1 cellular context compared by ENCODE assay signal in the genomic region with DNA sequence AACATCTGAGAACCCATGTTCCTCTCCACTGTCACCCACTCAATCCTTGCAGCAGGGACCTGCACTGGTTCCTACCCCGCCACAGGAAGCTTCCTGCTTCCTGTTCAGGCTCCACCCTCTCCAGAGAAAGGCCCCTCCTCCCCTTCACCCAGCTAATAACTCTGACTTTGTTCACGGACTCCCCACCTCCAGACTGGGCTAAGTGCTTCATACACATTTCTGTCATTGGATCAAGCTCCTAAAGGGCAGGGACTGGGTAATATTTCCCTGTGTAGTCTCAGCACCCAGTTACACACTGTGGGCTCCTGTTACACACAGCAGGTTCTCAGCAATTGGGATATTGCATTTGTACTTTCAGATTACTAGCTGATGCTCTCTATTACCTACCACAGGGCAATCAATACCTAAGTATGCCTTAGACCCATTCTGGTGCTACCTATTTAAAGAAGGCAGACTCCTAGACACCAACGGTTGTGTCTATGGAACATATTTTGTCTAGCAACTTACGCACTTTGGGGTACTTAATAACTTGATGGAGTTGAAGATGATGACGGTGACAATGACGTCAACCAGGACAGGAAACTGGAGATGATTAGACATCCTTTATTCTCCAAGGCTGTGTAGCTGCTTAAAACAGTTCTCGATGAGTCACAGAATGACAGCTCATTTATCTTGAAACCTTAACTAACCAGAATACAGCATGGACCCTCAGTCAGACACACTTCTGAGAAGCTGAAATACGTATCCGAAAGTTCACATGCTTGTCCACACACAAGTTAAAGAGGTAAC.
TF ChIP-seq lines count a peak whose summit lies in the region.

No MANE protein-coding gene starts in this region.

TF ChIP-seq in IMR-90, 13 proteins besides CTCF, POLR2A, EP300 and RAD21:
- TF ChIP-seq CEBPB (IDR thresholded peaks at IDR 0.05; ENCODE audit: low read depth, low read length), result peak; percentile 10; the same call in 1 of the 2 replicates
- TF ChIP-seq FOS (IDR thresholded peaks at IDR 0.05; ENCODE audit: low read depth, low read length), result peak; percentile 98
- TF ChIP-seq RFX5 (IDR thresholded peaks at IDR 0.05; ENCODE audit: low read depth, low read length), result no peak
- TF ChIP-seq, protein P1, sequence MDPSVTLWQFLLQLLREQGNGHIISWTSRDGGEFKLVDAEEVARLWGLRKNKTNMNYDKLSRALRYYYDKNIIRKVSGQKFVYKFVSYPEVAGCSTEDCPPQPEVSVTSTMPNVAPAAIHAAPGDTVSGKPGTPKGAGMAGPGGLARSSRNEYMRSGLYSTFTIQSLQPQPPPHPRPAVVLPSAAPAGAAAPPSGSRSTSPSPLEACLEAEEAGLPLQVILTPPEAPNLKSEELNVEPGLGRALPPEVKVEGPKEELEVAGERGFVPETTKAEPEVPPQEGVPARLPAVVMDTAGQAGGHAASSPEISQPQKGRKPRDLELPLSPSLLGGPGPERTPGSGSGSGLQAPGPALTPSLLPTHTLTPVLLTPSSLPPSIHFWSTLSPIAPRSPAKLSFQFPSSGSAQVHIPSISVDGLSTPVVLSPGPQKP (IDR thresholded peaks at IDR 0.05; ENCODE audit: borderline replicate concordance, low read depth, low read length), result no peak
- TF ChIP-seq MXI1 (IDR thresholded peaks at IDR 0.05; ENCODE audit: borderline replicate concordance, low read depth, low read length), result no peak
- no peak for TF ChIP-seq RCOR1 (IDR thresholded peaks at IDR 0.05; ENCODE audit: insufficient replicate concordance, low read length)
- TF ChIP-seq, protein P2, sequence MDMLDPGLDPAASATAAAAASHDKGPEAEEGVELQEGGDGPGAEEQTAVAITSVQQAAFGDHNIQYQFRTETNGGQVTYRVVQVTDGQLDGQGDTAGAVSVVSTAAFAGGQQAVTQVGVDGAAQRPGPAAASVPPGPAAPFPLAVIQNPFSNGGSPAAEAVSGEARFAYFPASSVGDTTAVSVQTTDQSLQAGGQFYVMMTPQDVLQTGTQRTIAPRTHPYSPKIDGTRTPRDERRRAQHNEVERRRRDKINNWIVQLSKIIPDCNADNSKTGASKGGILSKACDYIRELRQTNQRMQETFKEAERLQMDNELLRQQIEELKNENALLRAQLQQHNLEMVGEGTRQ (IDR thresholded peaks at IDR 0.05; ENCODE audit: low read depth, low read length), result no peak
- peak; percentile 43; the same call in 1 of the 2 replicates for TF ChIP-seq NFE2L2 (IDR thresholded peaks at IDR 0.05; ENCODE audit: low read depth, low read length)
- TF ChIP-seq MAZ (IDR thresholded peaks at IDR 0.05; ENCODE audit: borderline replicate concordance, low read depth, low read length), result no peak
- 0 out of 2 replicates have a peak, but pooled peaks have one; percentile 88 for TF ChIP-seq CHD1 (IDR thresholded peaks at IDR 0.05; ENCODE audit: low read depth, low read length)
- TF ChIP-seq SMC3 (IDR thresholded peaks at IDR 0.05; ENCODE audit: low read depth, low read length), result peak; percentile 17; the same call in 1 of the 2 replicates
- peak; percentile 55; the same call in 1 of the 2 replicates for TF ChIP-seq BHLHE40 (IDR thresholded peaks at IDR 0.05; ENCODE audit: low read depth, low read length)
- peak; percentile 17; the same call in 1 of the 2 replicates for TF ChIP-seq MAFK (IDR thresholded peaks at IDR 0.05; ENCODE audit: low read depth, low read length)
